Comparison of ENCODE assay signal across 11 cellular contexts in the genomic region with DNA sequence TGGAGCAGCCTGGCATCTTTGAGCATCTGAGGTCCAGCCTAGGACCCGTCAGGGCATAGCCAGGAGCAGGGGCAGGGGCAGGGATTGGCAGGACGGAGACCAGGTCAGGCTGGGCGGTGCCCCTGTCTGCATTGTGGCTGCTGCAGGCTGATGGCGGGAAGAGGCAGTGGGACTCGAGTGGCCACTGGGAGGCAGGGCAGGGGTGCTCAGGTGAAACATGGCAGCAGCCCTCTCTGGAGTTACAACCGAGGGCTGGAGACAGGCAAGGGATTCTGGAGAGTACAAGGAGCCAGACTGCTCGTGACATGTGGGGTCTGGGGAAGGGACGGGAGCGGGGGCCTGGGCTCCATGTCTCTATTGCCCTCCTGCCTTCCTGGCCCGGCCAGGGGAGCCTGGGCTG.
DNase-seq lines count a peak whose midpoint lies in the region; TF ChIP-seq lines count a peak whose summit lies in the region.
"Had no signal": no experiment of that assay in that cellular context is flagged by ENCODE, and none has a peak within 500 bp of the region (broad histone marks: within the 10 kb centered on the region; RNA-seq: fewer than 3 reads in every experiment).

No MANE protein-coding gene starts in this region.

- peak; percentile 19 for DNase-seq in activated CD4-positive, alpha-beta T cell treated with anti-CD3 and anti-CD28 coated beads for 48 hours
- DNase-seq in activated CD4-positive, alpha-beta T cell treated with anti-CD3 and anti-CD28 coated beads for 1 hour = no peak
- DNase-seq in NCI-H524 (lab: John Stamatoyannopoulos, UW) (peak; percentile 51 to 81), dermis blood vessel endothelial cell (peak; percentile 25), progenitor cell of endocrine pancreas (ENCODE audit: low spot score, unreplicated experiment) (no peak), NCI-H345 (lab: John Stamatoyannopoulos, UW) (no peak), germinal center (ENCODE audit: low spot score) (no peak), C1 segment of cervical spinal cord (lab: John Stamatoyannopoulos, UW) (no peak)
- DNase-seq: aorta, NCI-H187, nephron progenitor cell had no signal

- H3K9me3 Mint-ChIP-seq in progenitor cell of endocrine pancreas (ENCODE audit: low read depth) = no peaks in the 10 kb centered on the region

- H3K27ac Mint-ChIP-seq in progenitor cell of endocrine pancreas = no peak overlapping the region
- H3K27ac Mint-ChIP-seq: nephron progenitor cell had no signal

- peak; percentile 39 for TF ChIP-seq CTCF in progenitor cell of endocrine pancreas (IDR thresholded peaks at IDR 0.05; ENCODE audit: unreplicated experiment)

- H3K4me1 Mint-ChIP-seq in progenitor cell of endocrine pancreas (ENCODE audit: low read depth) = peaks cover 6% of the 10 kb centered on the region

- no peak overlapping the region for H3K4me3 Mint-ChIP-seq in progenitor cell of endocrine pancreas (ENCODE audit: low read depth)
- H3K4me3 Mint-ChIP-seq: nephron progenitor cell had no signal

- peaks cover 14% of the 10 kb centered on the region for H3K27me3 Mint-ChIP-seq in progenitor cell of endocrine pancreas

- no peaks in the 10 kb centered on the region for H3K36me3 Mint-ChIP-seq in progenitor cell of endocrine pancreas (ENCODE audit: insufficient read depth)

Comparison
In these comparisons a context has a peak if more than half of its experiments do, and no peak if none do; other contexts are left out.
1. DNase-seq: peak in activated CD4-positive, alpha-beta T cell treated with anti-CD3 and anti-CD28 coated beads for 48 hours (single experiment), NCI-H524 (2 of 2) and dermis blood vessel endothelial cell (single experiment); none in activated CD4-positive, alpha-beta T cell treated with anti-CD3 and anti-CD28 coated beads for 1 hour (single experiment), progenitor cell of endocrine pancreas (single experiment), NCI-H345 (single experiment), germinal center (single experiment) and C1 segment of cervical spinal cord (0 of 14).